22 cellular contexts compared by ENCODE assay signal in genomic region chrX:123338240-123338639, GRCh38.
"Had no signal": no experiment of that assay in that cellular context is flagged by ENCODE, and none has a peak within 500 bp of the region (broad histone marks: within the 10 kb centered on the region; RNA-seq: fewer than 3 reads in every experiment).

No MANE protein-coding gene starts in this region.

- DNase-seq: activated CD4-positive, alpha-beta T cell treated with anti-CD3 and anti-CD28 coated beads, Interleukin-2, amount 10 ng/mL, durations not matched to agents 24 days and 14 days; activated CD8-positive, alpha-beta T cell treated with anti-CD3 and anti-CD28 coated beads for 36 hours; activated naive CD4-positive, alpha-beta T cell treated with Interleukin-2 at 50 U/mL for 16 hours; activated T-cell treated with anti-CD3 and anti-CD28 coated beads, Interleukin-2, amount 50 U/mL, for 1 hour; anterior cingulate cortex; brain microvascular endothelial cell; colonic mucosa; hippocampal formation; islet precursor cell; left colon; lower lobe of right lung; naive thymus-derived CD8-positive, alpha-beta T cell; pancreas; small intestine; stimulated activated CD4-positive, alpha-beta T cell treated with anti-CD3 and anti-CD28 coated beads, Interleukin-4, amount 100 ng/mL, for 1 hour; stimulated activated naive CD8-positive, alpha-beta T cell treated with anti-CD3 and anti-CD28 coated beads, Interleukin-15, amount 100 ng/mL, for 72 hours had no signal

- H3K9me3 ChIP-seq: colonic mucosa, lower lobe of right lung, pancreas, suprapubic skin, transverse colon, vagina had no signal

- H3K27me3 Mint-ChIP-seq: activated CD4-positive, alpha-beta T cell treated with anti-CD3 and anti-CD28 coated beads, Interleukin-2, amount 10 ng/mL, durations not matched to agents 24 days and 14 days; activated CD8-positive, alpha-beta T cell treated with anti-CD3 and anti-CD28 coated beads for 36 hours; activated T-helper 17 cell treated with anti-CD3 and anti-CD28 coated beads, Interleukin-2, amount 50 U/mL, for 72 hours; central memory CD8-positive, alpha-beta T cell; stimulated activated naive CD8-positive, alpha-beta T cell treated with anti-CD3 and anti-CD28 coated beads, Interleukin-15, amount 100 ng/mL, for 72 hours had no signal

- H3K27ac ChIP-seq: brain microvascular endothelial cell, colonic mucosa, lower lobe of right lung, pancreas, suprapubic skin, transverse colon, vagina had no signal

- H3K27me3 ChIP-seq: brain microvascular endothelial cell, colonic mucosa, pancreas, suprapubic skin, transverse colon, vagina had no signal

- H3K4me3 ChIP-seq: colonic mucosa, lower lobe of right lung, pancreas, suprapubic skin, transverse colon, vagina had no signal

- H3K27ac Mint-ChIP-seq: activated CD4-positive, alpha-beta T cell treated with anti-CD3 and anti-CD28 coated beads, Interleukin-2, amount 10 ng/mL, durations not matched to agents 24 days and 14 days; activated CD8-positive, alpha-beta T cell treated with anti-CD3 and anti-CD28 coated beads for 36 hours; activated T-helper 17 cell treated with anti-CD3 and anti-CD28 coated beads, Interleukin-2, amount 50 U/mL, for 72 hours; naive thymus-derived CD8-positive, alpha-beta T cell; stimulated activated naive CD8-positive, alpha-beta T cell treated with anti-CD3 and anti-CD28 coated beads, Interleukin-15, amount 100 ng/mL, for 72 hours had no signal

- H3K4me3 Mint-ChIP-seq: activated CD4-positive, alpha-beta T cell treated with anti-CD3 and anti-CD28 coated beads, Interleukin-2, amount 10 ng/mL, durations not matched to agents 24 days and 14 days; activated CD8-positive, alpha-beta T cell treated with anti-CD3 and anti-CD28 coated beads for 36 hours; activated T-helper 17 cell treated with anti-CD3 and anti-CD28 coated beads, Interleukin-2, amount 50 U/mL, for 72 hours; central memory CD8-positive, alpha-beta T cell; naive thymus-derived CD8-positive, alpha-beta T cell; stimulated activated naive CD8-positive, alpha-beta T cell treated with anti-CD3 and anti-CD28 coated beads, Interleukin-15, amount 100 ng/mL, for 72 hours had no signal

- ATAC-seq: activated CD8-positive, alpha-beta T cell treated with anti-CD3 and anti-CD28 coated beads for 36 hours; activated T-helper 17 cell treated with anti-CD3 and anti-CD28 coated beads, Interleukin-2, amount 50 U/mL, for 72 hours; esophagus mucosa; left colon; lower lobe of right lung; naive thymus-derived CD8-positive, alpha-beta T cell; pancreas; stimulated activated naive CD8-positive, alpha-beta T cell treated with anti-CD3 and anti-CD28 coated beads, Interleukin-15, amount 100 ng/mL, for 72 hours had no signal

- H3K36me3 Mint-ChIP-seq: naive thymus-derived CD8-positive, alpha-beta T cell had no signal

- H3K4me1 Mint-ChIP-seq: activated CD4-positive, alpha-beta T cell treated with anti-CD3 and anti-CD28 coated beads, Interleukin-2, amount 10 ng/mL, durations not matched to agents 24 days and 14 days; activated T-helper 17 cell treated with anti-CD3 and anti-CD28 coated beads, Interleukin-2, amount 50 U/mL, for 72 hours; central memory CD8-positive, alpha-beta T cell; naive thymus-derived CD8-positive, alpha-beta T cell; stimulated activated naive CD8-positive, alpha-beta T cell treated with anti-CD3 and anti-CD28 coated beads, Interleukin-15, amount 100 ng/mL, for 72 hours had no signal

- H3K9me3 Mint-ChIP-seq: activated CD4-positive, alpha-beta T cell treated with anti-CD3 and anti-CD28 coated beads, Interleukin-2, amount 10 ng/mL, durations not matched to agents 24 days and 14 days; activated CD8-positive, alpha-beta T cell treated with anti-CD3 and anti-CD28 coated beads for 36 hours; activated T-helper 17 cell treated with anti-CD3 and anti-CD28 coated beads, Interleukin-2, amount 50 U/mL, for 72 hours; central memory CD8-positive, alpha-beta T cell; naive thymus-derived CD8-positive, alpha-beta T cell; stimulated activated naive CD8-positive, alpha-beta T cell treated with anti-CD3 and anti-CD28 coated beads, Interleukin-15, amount 100 ng/mL, for 72 hours had no signal

- H3K36me3 ChIP-seq: brain microvascular endothelial cell, colonic mucosa, lower lobe of right lung, pancreas, suprapubic skin, transverse colon, vagina had no signal

- H3K4me1 ChIP-seq: colonic mucosa, lower lobe of right lung, pancreas, suprapubic skin, transverse colon, vagina had no signal
